7 cellular contexts compared by ENCODE assay signal in the genomic region with DNA sequence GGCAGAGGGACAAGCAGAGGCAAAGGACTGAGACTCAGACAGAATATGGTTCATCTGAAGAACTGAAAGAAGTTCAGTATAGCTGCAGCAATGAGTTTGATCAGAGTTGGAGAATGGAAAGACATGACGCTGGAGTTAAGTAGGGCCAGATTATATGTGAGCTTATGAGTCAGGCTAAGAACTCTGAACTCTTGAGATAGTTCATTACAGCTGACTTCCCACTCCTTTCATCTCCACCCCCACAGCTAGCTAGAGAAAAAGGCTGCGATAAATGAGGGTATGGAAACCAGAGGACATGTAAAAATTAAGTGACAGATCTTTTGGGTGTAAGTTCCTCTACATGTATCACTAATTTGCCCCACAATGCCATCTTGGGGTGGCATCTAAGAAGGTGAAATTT. TPM values are rescaled to one million over a fixed set of nuclear protein-coding genes. Genes with fewer than 3 reads are reported as not detected.
DNase-seq lines count a peak whose midpoint lies in the region; ATAC-seq lines count a peak whose summit lies in the region.

No MANE protein-coding gene starts in this region.

- ATAC-seq in activated T-cell treated with anti-CD3 and anti-CD28 coated beads, Interleukin-2, amount 50 U/mL, for 4 hours, result peak; percentile 95 to 97
- ATAC-seq in stimulated activated memory B cell treated with anti-CD40 and anti-IgM and Interleukin-4, amounts not matched to agents 10 μg/mL and 1 μg/mL and 100 μg/mL, for 72 hours, result no peak
- ATAC-seq in GM18517 (IDR thresholded peaks at IDR 0.05; ENCODE audit: unreplicated experiment) (no peak), GM21360 (IDR thresholded peaks at IDR 0.05; ENCODE audit: unreplicated experiment) (no peak)

- DNase-seq in RKO (ENCODE audit: low spot score), result peak; percentile 55
- peak; percentile 17 for DNase-seq in activated T-cell treated with anti-CD3 and anti-CD28 coated beads, Interleukin-2, amount 50 U/mL, for 4 hours
- DNase-seq in iris pigment epithelial cell (ENCODE audit: low read depth), result peak; percentile 83
- DNase-seq in NCI-H748 (lab: John Stamatoyannopoulos, UW; ENCODE audit: unreplicated experiment), result no peak

- H3K4me1 Mint-ChIP-seq in activated T-cell treated with anti-CD3 and anti-CD28 coated beads, Interleukin-2, amount 50 U/mL, for 4 hours (ENCODE audit: low read depth), result peaks cover 8% of the 10 kb centered on the region
- H3K4me1 Mint-ChIP-seq in stimulated activated memory B cell treated with anti-CD40 and anti-IgM and Interleukin-4, amounts not matched to agents 10 μg/mL and 1 μg/mL and 100 μg/mL, for 72 hours, result no peaks in the 10 kb centered on the region

- H3K27ac Mint-ChIP-seq in stimulated activated memory B cell treated with anti-CD40 and anti-IgM and Interleukin-4, amounts not matched to agents 10 μg/mL and 1 μg/mL and 100 μg/mL, for 72 hours, result peak overlapping the region; percentile 35

- H3K36me3 Mint-ChIP-seq in activated T-cell treated with anti-CD3 and anti-CD28 coated beads, Interleukin-2, amount 50 U/mL, for 4 hours (ENCODE audit: insufficient read depth), result peaks cover 11% of the 10 kb centered on the region
- peaks cover 29% of the 10 kb centered on the region for H3K36me3 Mint-ChIP-seq in stimulated activated memory B cell treated with anti-CD40 and anti-IgM and Interleukin-4, amounts not matched to agents 10 μg/mL and 1 μg/mL and 100 μg/mL, for 72 hours

- H3K27me3 Mint-ChIP-seq in activated T-cell treated with anti-CD3 and anti-CD28 coated beads, Interleukin-2, amount 50 U/mL, for 4 hours (ENCODE audit: low read depth), result no peaks in the 10 kb centered on the region
- no peaks in the 10 kb centered on the region for H3K27me3 Mint-ChIP-seq in stimulated activated memory B cell treated with anti-CD40 and anti-IgM and Interleukin-4, amounts not matched to agents 10 μg/mL and 1 μg/mL and 100 μg/mL, for 72 hours

- H3K4me3 Mint-ChIP-seq in activated T-cell treated with anti-CD3 and anti-CD28 coated beads, Interleukin-2, amount 50 U/mL, for 4 hours, result peak overlapping the region; percentile 1
- no peak overlapping the region for H3K4me3 Mint-ChIP-seq in stimulated activated memory B cell treated with anti-CD40 and anti-IgM and Interleukin-4, amounts not matched to agents 10 μg/mL and 1 μg/mL and 100 μg/mL, for 72 hours

- no peaks in the 10 kb centered on the region for H3K9me3 Mint-ChIP-seq in activated T-cell treated with anti-CD3 and anti-CD28 coated beads, Interleukin-2, amount 50 U/mL, for 4 hours
- H3K9me3 Mint-ChIP-seq in stimulated activated memory B cell treated with anti-CD40 and anti-IgM and Interleukin-4, amounts not matched to agents 10 μg/mL and 1 μg/mL and 100 μg/mL, for 72 hours, result no peaks in the 10 kb centered on the region

RNA-seq across cellular contexts. Expression of gene PYM1, which starts 28.7 kb away (rescaled TPM):
- 10 to 100 TPM; 24.9 to 30.0 (median 28.4) TPM for total RNA-seq in activated T-cell treated with anti-CD3 and anti-CD28 coated beads, Interleukin-2, amount 50 U/mL, for 4 hours

RNA-seq across cellular contexts. Expression of gene DGKA, which starts 31.9 kb away (rescaled TPM):
- 100 to 1,000 TPM; 132 to 164 (median 153) TPM for total RNA-seq in activated T-cell treated with anti-CD3 and anti-CD28 coated beads, Interleukin-2, amount 50 U/mL, for 4 hours

RNA-seq across cellular contexts. Expression of gene MMP19, which starts 56.3 kb away (rescaled TPM):
- total RNA-seq in activated T-cell treated with anti-CD3 and anti-CD28 coated beads, Interleukin-2, amount 50 U/mL, for 4 hours, result not detected

Comparison
In these comparisons a context has a peak if more than half of its experiments do, and no peak if none do; other contexts are left out.
1. ATAC-seq: peak in activated T-cell treated with anti-CD3 and anti-CD28 coated beads, Interleukin-2, amount 50 U/mL, for 4 hours (2 of 2); none in stimulated activated memory B cell treated with anti-CD40 and anti-IgM and Interleukin-4, amounts not matched to agents 10 μg/mL and 1 μg/mL and 100 μg/mL, for 72 hours (single experiment), GM18517 (single experiment) and GM21360 (single experiment).